Comparison of ENCODE assay signal across 1 cellular context in the genomic region with DNA sequence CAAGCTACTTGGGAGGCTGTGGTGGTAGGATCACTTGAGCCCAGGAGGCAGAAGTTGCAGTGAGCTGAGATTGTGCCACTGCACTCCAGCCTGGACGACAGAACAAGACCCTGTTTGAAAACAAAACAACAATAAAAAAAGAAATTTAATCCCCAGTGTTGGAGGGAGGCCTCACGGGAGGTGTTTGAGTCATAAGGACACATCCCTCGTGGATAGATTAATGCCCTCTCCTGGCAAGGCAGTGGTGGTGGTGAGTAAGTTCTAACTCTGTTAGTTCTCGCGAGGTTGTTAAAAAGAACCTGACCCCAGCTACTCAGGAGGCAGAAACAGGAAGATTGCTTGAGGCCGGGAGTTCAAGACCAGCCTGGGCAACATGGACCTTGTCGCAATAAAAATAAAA.
TF ChIP-seq lines count a peak whose summit lies in the region.

No MANE protein-coding gene starts in this region.

TF ChIP-seq in HepG2, 621 proteins besides CTCF, POLR2A, EP300 and RAD21 (continued from another document):
- TF ChIP-seq ZBTB40 (IDR thresholded peaks at IDR 0.05) = no peak
- TF ChIP-seq ZBTB40 (CRISPR knock-in tag; IDR thresholded peaks at IDR 0.05) = no peak
- no peak for TF ChIP-seq ATF2 (CRISPR knock-in tag; IDR thresholded peaks at IDR 0.05)
- TF ChIP-seq POLR2AphosphoS2 (IDR thresholded peaks at IDR 0.05; ENCODE audit: low read depth, low read length) = no peak
- no peak for TF ChIP-seq PRMT3 (CRISPR knock-in tag; IDR thresholded peaks at IDR 0.05; ENCODE audit: borderline replicate concordance, low read depth)
- TF ChIP-seq, protein P1, sequence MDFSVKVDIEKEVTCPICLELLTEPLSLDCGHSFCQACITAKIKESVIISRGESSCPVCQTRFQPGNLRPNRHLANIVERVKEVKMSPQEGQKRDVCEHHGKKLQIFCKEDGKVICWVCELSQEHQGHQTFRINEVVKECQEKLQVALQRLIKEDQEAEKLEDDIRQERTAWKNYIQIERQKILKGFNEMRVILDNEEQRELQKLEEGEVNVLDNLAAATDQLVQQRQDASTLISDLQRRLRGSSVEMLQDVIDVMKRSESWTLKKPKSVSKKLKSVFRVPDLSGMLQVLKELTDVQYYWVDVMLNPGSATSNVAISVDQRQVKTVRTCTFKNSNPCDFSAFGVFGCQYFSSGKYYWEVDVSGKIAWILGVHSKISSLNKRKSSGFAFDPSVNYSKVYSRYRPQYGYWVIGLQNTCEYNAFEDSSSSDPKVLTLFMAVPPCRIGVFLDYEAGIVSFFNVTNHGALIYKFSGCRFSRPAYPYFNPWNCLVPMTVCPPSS (IDR thresholded peaks at IDR 0.05) = no peak
- TF ChIP-seq RBM22 (optimal IDR thresholded peaks at IDR 0.05; ENCODE audit: low read length) = no peak
- TF ChIP-seq, protein P2, sequence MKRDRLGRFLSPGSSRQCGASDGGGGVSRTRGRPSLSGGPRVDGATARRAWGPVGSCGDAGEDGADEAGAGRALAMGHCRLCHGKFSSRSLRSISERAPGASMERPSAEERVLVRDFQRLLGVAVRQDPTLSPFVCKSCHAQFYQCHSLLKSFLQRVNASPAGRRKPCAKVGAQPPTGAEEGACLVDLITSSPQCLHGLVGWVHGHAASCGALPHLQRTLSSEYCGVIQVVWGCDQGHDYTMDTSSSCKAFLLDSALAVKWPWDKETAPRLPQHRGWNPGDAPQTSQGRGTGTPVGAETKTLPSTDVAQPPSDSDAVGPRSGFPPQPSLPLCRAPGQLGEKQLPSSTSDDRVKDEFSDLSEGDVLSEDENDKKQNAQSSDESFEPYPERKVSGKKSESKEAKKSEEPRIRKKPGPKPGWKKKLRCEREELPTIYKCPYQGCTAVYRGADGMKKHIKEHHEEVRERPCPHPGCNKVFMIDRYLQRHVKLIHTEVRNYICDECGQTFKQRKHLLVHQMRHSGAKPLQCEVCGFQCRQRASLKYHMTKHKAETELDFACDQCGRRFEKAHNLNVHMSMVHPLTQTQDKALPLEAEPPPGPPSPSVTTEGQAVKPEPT (CRISPR knock-in tag; IDR thresholded peaks at IDR 0.05; ENCODE audit: low read depth) = no peak
- TF ChIP-seq ZNF773 (CRISPR knock-in tag; IDR thresholded peaks at IDR 0.05; ENCODE audit: borderline replicate concordance) = no peak
- TF ChIP-seq NKX3-1 (CRISPR knock-in tag; IDR thresholded peaks at IDR 0.05) = no peak
- TF ChIP-seq MED8 (CRISPR knock-in tag; IDR thresholded peaks at IDR 0.05; ENCODE audit: insufficient replicate concordance) = no peak
- no peak for TF ChIP-seq HDAC1 (CRISPR knock-in tag; IDR thresholded peaks at IDR 0.05)
- no peak for TF ChIP-seq TCF12 (IDR thresholded peaks at IDR 0.05)
- TF ChIP-seq TCF12 (CRISPR knock-in tag; IDR thresholded peaks at IDR 0.05) = no peak
- no peak for TF ChIP-seq ZNF138 (CRISPR knock-in tag; IDR thresholded peaks at IDR 0.05; ENCODE audit: low read depth)
TF ChIP-seq in HepG2: peak in this region for 0.
